20 cellular contexts compared by ENCODE assay signal in the genomic region with DNA sequence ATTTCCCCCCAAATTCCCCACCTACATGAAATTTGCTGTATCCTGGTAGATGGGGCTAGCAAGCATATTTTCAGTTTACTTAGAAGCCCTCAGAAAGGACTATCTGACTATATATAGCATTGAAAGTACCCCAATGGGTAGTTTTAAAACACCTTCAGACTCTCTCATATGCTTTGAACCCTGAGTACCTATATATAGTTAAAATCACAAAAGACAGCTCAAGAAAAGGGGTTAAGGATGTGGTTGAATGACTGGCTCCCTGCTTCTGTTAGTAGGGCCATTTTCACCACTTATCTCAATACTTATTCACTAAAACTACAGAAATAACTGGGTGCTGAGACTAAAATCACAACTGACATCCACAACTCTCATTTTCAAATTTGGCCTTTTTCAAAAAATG. TPM values are rescaled to one million over a fixed set of nuclear protein-coding genes. Genes with fewer than 3 reads are reported as not detected.
DNase-seq lines count a peak whose midpoint lies in the region; ATAC-seq, FAIRE-seq and TF ChIP-seq lines count a peak whose summit lies in the region.
"Had no signal": no experiment of that assay in that cellular context is flagged by ENCODE, and none has a peak within 500 bp of the region (broad histone marks: within the 10 kb centered on the region; RNA-seq: fewer than 3 reads in every experiment).

No MANE protein-coding gene starts in this region.

- H3K27ac ChIP-seq in small intestine (ENCODE audit: low read depth in 1 of 2, low read length in 1 of 2), result no peak overlapping the region
- H3K27ac ChIP-seq: body of pancreas, KMS-11, SJSA1 had no signal

- no peaks in the 10 kb centered on the region for H3K27me3 ChIP-seq in small intestine (ENCODE audit: control insufficient read depth in 2 of 2, insufficient read depth in 2 of 2, low read length in 2 of 2)
- H3K27me3 ChIP-seq: body of pancreas, SJSA1 had no signal

- TF ChIP-seq CTCF in GM13977 (IDR thresholded peaks at IDR 0.05; ENCODE audit: extremely low read depth, insufficient read depth, missing control alignments), result no peak

- no peak overlapping the region for H3K4me3 ChIP-seq in small intestine (ENCODE audit: low read depth in 1 of 2, low read length in 2 of 2)
- H3K4me3 ChIP-seq: body of pancreas, lung, SJSA1 had no signal

- in situ Hi-C loops in GM13977 (cut with MboI; ENCODE audit: low pct_unique_long_range_greater_than_20kb, low sequenced_read_pairs, unreplicated experiment), result no loop called here

- H3K4me1 ChIP-seq in small intestine (ENCODE audit: control insufficient read depth in 2 of 2, insufficient read depth in 1 of 2, low read depth in 1 of 2, low read length in 1 of 2), result no peaks in the 10 kb centered on the region
- H3K4me1 ChIP-seq: body of pancreas, SJSA1 had no signal

- DNase-seq in GM13977 (ENCODE audit: low spot score), result peak; percentile 26
- no peak for DNase-seq in globus pallidus (ENCODE audit: low spot score)
- DNase-seq in KG1 (lab: John Stamatoyannopoulos, UW), result no peak
- DNase-seq in small intestine, result no peak
- DNase-seq: activated CD8-positive, alpha-beta memory T cell treated with anti-CD3 and anti-CD28 coated beads, Interleukin-2, amount 50 U/mL, for 48 hours; activated naive CD4-positive, alpha-beta T cell treated with Interleukin-2 at 50 U/mL for 16 hours; body of pancreas; DMS153; erythroblast; NCI-H1417 treated with DMSO at 0.1 percent for 48 hours; NCI-H446 treated with DMSO at 0.1 percent for 48 hours; stimulated activated naive CD8-positive, alpha-beta T cell treated with anti-CD3 and anti-CD28 coated beads, Interleukin-15, amount 100 ng/mL, for 72 hours had no signal

- no peak for FAIRE-seq in small intestine (lab: Jason Lieb, UNC)

- no peaks in the 10 kb centered on the region for H3K9me3 ChIP-seq in small intestine (ENCODE audit: control insufficient read depth, low read depth)
- H3K9me3 ChIP-seq: body of pancreas, SJSA1 had no signal

- ATAC-seq in GM19438 (IDR thresholded peaks at IDR 0.05; ENCODE audit: low read depth, unreplicated experiment) (peak; percentile 82), HG02763 (IDR thresholded peaks at IDR 0.05; ENCODE audit: unreplicated experiment) (peak; percentile 48), HG03460 (IDR thresholded peaks at IDR 0.05; ENCODE audit: unreplicated experiment) (peak; percentile 65), GM19035 (IDR thresholded peaks at IDR 0.05; ENCODE audit: unreplicated experiment) (no peak)
- ATAC-seq: body of pancreas; natural killer cell treated with Interleukin-12 subunit alpha and Interleukin-12 subunit beta and Interleukin-15 and Interleukin-18, amount 100 ng/mL, for 72 hours; stimulated activated naive CD8-positive, alpha-beta T cell treated with anti-CD3 and anti-CD28 coated beads, Interleukin-15, amount 100 ng/mL, for 72 hours had no signal

- no peaks in the 10 kb centered on the region for H3K36me3 ChIP-seq in small intestine (ENCODE audit: control insufficient read depth in 2 of 2, insufficient read depth in 2 of 2, low read length in 2 of 2)
- H3K36me3 ChIP-seq: SJSA1 had no signal

RNA-seq across cellular contexts. Expression of gene WDPCP, which starts 18.5 kb away (rescaled TPM):
- polyA plus RNA-seq in small intestine, result 1 to 10 TPM; 1.1 to 1.6 (median 1.4) TPM

RNA-seq across cellular contexts. Expression of gene MDH1, which starts 19.0 kb away (rescaled TPM):
- 100 to 1,000 TPM; 237 to 401 (median 248) TPM for polyA plus RNA-seq in small intestine
